Comparison of ENCODE assay signal across 27 cellular contexts in the genomic region with DNA sequence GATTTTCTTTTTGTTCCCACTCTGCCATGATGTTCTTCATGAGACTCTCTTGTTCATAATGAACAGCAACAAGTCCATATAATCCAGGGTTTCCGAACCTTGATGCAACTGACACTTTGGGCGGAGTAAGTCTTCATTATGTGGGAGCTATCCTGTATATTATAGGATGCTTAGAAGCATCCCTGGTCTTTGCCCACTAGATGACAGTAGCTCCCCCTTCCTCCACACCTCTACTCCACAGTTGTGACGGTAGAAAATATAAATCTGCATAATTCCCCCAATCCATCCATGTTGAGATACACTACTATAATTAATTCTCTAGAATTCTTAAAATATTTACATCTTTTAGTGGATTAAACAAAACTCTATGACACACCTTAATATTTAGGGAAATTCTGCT.
DNase-seq lines count a peak whose midpoint lies in the region; ATAC-seq, FAIRE-seq and TF ChIP-seq lines count a peak whose summit lies in the region.
"Had no signal": no experiment of that assay in that cellular context is flagged by ENCODE, and none has a peak within 500 bp of the region (broad histone marks: within the 10 kb centered on the region; RNA-seq: fewer than 3 reads in every experiment).

No MANE protein-coding gene starts in this region.

- no peaks in the 10 kb centered on the region for H3K27me3 ChIP-seq in BE2C
- no peaks in the 10 kb centered on the region for H3K27me3 ChIP-seq in foreskin keratinocyte
- H3K27me3 ChIP-seq: dorsolateral prefrontal cortex, heart left ventricle, left lung, transverse colon had no signal

- intact Hi-C loops in left colon (cut with DNase I, micrococcal nuclease) = no loop called here

- no peak for ATAC-seq in foreskin keratinocyte
- ATAC-seq in left colon = no peak
- no peak for ATAC-seq in GM18873 (IDR thresholded peaks at IDR 0.05; ENCODE audit: low FRiP score, unreplicated experiment)
- ATAC-seq in HG02798 (IDR thresholded peaks at IDR 0.05; ENCODE audit: poor library complexity, unreplicated experiment) = no peak
- ATAC-seq: activated CD8-positive, alpha-beta T cell treated with anti-CD3 and anti-CD28 coated beads for 36 hours; heart left ventricle; left lung; Right ventricle myocardium inferior had no signal

- no peaks in the 10 kb centered on the region for H3K36me3 ChIP-seq in BE2C
- H3K36me3 ChIP-seq: heart left ventricle, left lung, transverse colon had no signal

- no peak for FAIRE-seq in D721Med (lab: Jason Lieb, UNC)
- FAIRE-seq: astrocyte, GM12892 had no signal

- no peaks in the 10 kb centered on the region for H3K4me1 ChIP-seq in BE2C
- H3K4me1 ChIP-seq in foreskin keratinocyte = no peaks in the 10 kb centered on the region
- H3K4me1 ChIP-seq: heart left ventricle, left lung, transverse colon had no signal

- TF ChIP-seq CTCF in BE2C (IDR thresholded peaks at IDR 0.05; ENCODE audit: low read depth, low read length) (peak; percentile 12; the same call in 1 of the 2 replicates), D721Med (IDR thresholded peaks at IDR 0.05; ENCODE audit: insufficient read depth, missing control alignments) (peak; percentile 30), foreskin keratinocyte (conservative IDR thresholded peaks at IDR 0.05) (peak; percentile 47)

- H3K9me3 ChIP-seq in BE2C = no peaks in the 10 kb centered on the region
- H3K9me3 ChIP-seq: left lung, transverse colon had no signal

- DNase-seq in BE2C (no peak), D721Med (ENCODE audit: insufficient read length, low spot score) (no peak), NCI-H748 treated with DMSO at 0.1 percent for 48 hours (lab: John Stamatoyannopoulos, UW) (peak; percentile 16), foreskin keratinocyte (no peak), cortex of kidney (lab: John Stamatoyannopoulos, UW) (no peak), left colon (no peak)
- DNase-seq: activated CD8-positive, alpha-beta T cell treated with anti-CD3 and anti-CD28 coated beads for 36 hours; activated effector memory CD4-positive, alpha-beta T cell treated with Interleukin-2 at 50 U/mL for 16 hours; activated naive CD8-positive, alpha-beta T cell treated with anti-CD3 and anti-CD28 coated beads, Interleukin-2, amount 10 ng/mL, durations not matched to agents 7 days and 5 days; activated T-cell treated with anti-CD3 and anti-CD28 coated beads for 4 hours; CD4-positive, alpha-beta T cell; DMS79; dorsolateral prefrontal cortex; heart left ventricle; left lung; naive B cell; NCI-H1436; NCI-H2171 treated with DMSO at 0.1 percent for 48 hours; NCI-H774; nucleus accumbens; T1000; transverse colon had no signal

- no peak overlapping the region for H3K4me3 ChIP-seq in BE2C (ENCODE audit: low read depth, low read length)
- H3K4me3 ChIP-seq: dorsolateral prefrontal cortex, heart left ventricle, left lung, transverse colon had no signal

- no peak overlapping the region for H3K27ac ChIP-seq in foreskin keratinocyte
- H3K27ac ChIP-seq: dorsolateral prefrontal cortex, heart left ventricle, left lung, transverse colon had no signal
